ENCODE assay signal across 11 cellular contexts in the genomic region with DNA sequence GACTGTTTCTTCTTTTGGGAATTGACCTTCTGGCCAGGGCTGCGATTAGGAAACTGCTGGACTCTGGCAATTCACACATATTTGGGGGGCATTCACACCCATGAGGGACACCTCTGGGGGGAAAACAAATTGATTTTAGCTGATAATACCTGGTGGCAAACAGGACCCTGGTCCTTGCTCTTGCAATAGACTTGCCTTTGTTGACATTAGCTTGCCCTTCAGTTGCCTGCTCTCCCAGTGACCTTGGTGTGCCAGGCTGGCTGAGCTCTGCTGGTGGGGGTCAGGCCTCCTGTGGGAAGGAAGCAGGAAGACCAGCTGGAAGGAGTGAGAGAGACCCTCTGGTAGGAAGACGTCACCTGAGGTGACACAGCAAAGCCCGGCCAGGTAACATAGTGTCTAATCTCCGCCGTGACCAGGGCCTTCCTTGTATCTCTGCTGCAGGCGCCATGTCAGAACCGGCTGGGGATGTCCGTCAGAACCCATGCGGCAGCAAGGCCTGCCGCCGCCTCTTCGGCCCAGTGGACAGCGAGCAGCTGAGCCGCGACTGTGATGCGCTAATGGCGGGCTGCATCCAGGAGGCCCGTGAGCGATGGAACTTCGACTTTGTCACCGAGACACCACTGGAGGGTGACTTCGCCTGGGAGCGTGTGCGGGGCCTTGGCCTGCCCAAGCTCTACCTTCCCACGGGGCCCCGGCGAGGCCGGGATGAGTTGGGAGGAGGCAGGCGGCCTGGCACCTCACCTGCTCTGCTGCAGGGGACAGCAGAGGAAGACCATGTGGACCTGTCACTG. TPM values are rescaled to one million over a fixed set of nuclear protein-coding genes. Genes with fewer than 3 reads are reported as not detected.
DNase-seq lines count a peak whose midpoint lies in the region; ATAC-seq and TF ChIP-seq lines count a peak whose summit lies in the region.
"Had no signal": no experiment of that assay in that cellular context is flagged by ENCODE, and none has a peak within 500 bp of the region (broad histone marks: within the 10 kb centered on the region; RNA-seq: fewer than 3 reads in every experiment).

No MANE protein-coding gene starts in this region.

- H3K27me3 Mint-ChIP-seq in activated naive CD4-positive, alpha-beta T cell treated with anti-CD3 and anti-CD28 coated beads for 36 hours (ENCODE audit: low read depth): peaks cover 2% of the 10 kb centered on the region

- H3K36me3 Mint-ChIP-seq in activated naive CD4-positive, alpha-beta T cell treated with anti-CD3 and anti-CD28 coated beads for 36 hours (ENCODE audit: low read depth): peaks cover 46% of the 10 kb centered on the region

- no peak for TF ChIP-seq POLR2A in stomach (IDR thresholded peaks at IDR 0.05)

- CTCF ChIA-PET in activated naive CD4-positive, alpha-beta T cell treated with anti-CD3 and anti-CD28 coated beads for 36 hours (lab: Charles Lee): interaction anchor here (0.8 to 6.1 kb wide), 6 partner anchors 51 to 99 kb away, joined by 3 to 33 read pairs (median 8); no protein-coding TSS in a partner anchor
- CTCF ChIA-PET in RWPE1 (lab: Yijun Ruan, JAX): interaction anchor here (0.5 to 2.1 kb wide), 4 partner anchors 41 to 75 kb away, joined by 4 to 9 read pairs (median 6); no protein-coding TSS in a partner anchor

- 90 to 94% (median 92%) methylated on average over 26 to 29 of the region's 29 CpGs for WGBS in stomach, 5 donors

- peak overlapping the region; percentile 88 to 99 for H3K4me3 ChIP-seq in foreskin fibroblast (ENCODE audit: low read depth in 1 of 2, low read length in 2 of 2)
- no peak overlapping the region for H3K4me3 ChIP-seq in stomach
- no peak overlapping the region for H3K4me3 ChIP-seq in left lung
- H3K4me3 ChIP-seq: lung, SJCRH30 had no signal

- peak overlapping the region; percentile 84 for H3K27ac Mint-ChIP-seq in activated naive CD4-positive, alpha-beta T cell treated with anti-CD3 and anti-CD28 coated beads for 36 hours

- peak overlapping the region; percentile 99 for H3K27ac ChIP-seq in RWPE1
- peak overlapping the region in 3 of 5 donors; percentile 25 to 69 (median 28) for H3K27ac ChIP-seq in stomach
- no peak overlapping the region for H3K27ac ChIP-seq in left lung

- peaks cover 40 to 57% (median 50%) of the 10 kb centered on the region in 4 donors for H3K36me3 ChIP-seq in stomach
- H3K36me3 ChIP-seq in left lung: peaks cover 0 to 51% of the 10 kb centered on the region in 2 donors

- no peak for DNase-seq in activated naive CD4-positive, alpha-beta T cell treated with anti-CD3 and anti-CD28 coated beads for 36 hours
- no peak for DNase-seq in activated naive CD4-positive, alpha-beta T cell treated with Interleukin-2 at 50 U/mL for 16 hours
- no peak for DNase-seq in RWPE1 (ENCODE audit: low spot score)
- DNase-seq in foreskin fibroblast: no peak
- no peak for DNase-seq in stomach
- no peak for DNase-seq in DMS79 treated with DMSO at 0.1 percent for 48 hours (lab: John Stamatoyannopoulos, UW)
- no peak for DNase-seq in left lung
- DNase-seq in putamen (ENCODE audit: low spot score): no peak
- DNase-seq: SJCRH30; stimulated activated naive CD4-positive, alpha-beta T cell had no signal

- H3K9me3 ChIP-seq in stomach (no peaks in the 10 kb centered on the region), left lung (no peaks in the 10 kb centered on the region)
- H3K9me3 ChIP-seq: SJCRH30 had no signal

- H3K27me3 ChIP-seq in stomach: no peaks in the 10 kb centered on the region
- peaks cover 0 to 11% of the 10 kb centered on the region in 2 donors for H3K27me3 ChIP-seq in left lung
- H3K27me3 ChIP-seq: SJCRH30 had no signal

- no peak for TF ChIP-seq EP300 in stomach (IDR thresholded peaks at IDR 0.05)

- POLR2A ChIA-PET in RWPE1 (lab: Yijun Ruan, JAX; ENCODE audit: low non-redundant PET): no interaction called here

- no peak for TF ChIP-seq CTCF in RWPE1 (conservative IDR thresholded peaks at IDR 0.05; ENCODE audit: low read depth)
- no peak for TF ChIP-seq CTCF in foreskin fibroblast (IDR thresholded peaks at IDR 0.05; ENCODE audit: low read depth, low read length)
- TF ChIP-seq CTCF in stomach (IDR thresholded peaks at IDR 0.05): no peak
- no peak for TF ChIP-seq CTCF in left lung (IDR thresholded peaks at IDR 0.05)

- H3K4me1 Mint-ChIP-seq in activated naive CD4-positive, alpha-beta T cell treated with anti-CD3 and anti-CD28 coated beads for 36 hours (ENCODE audit: low read depth): peaks cover 30% of the 10 kb centered on the region

- H3K9me3 Mint-ChIP-seq in activated naive CD4-positive, alpha-beta T cell treated with anti-CD3 and anti-CD28 coated beads for 36 hours: no peaks in the 10 kb centered on the region

- ATAC-seq in left lung: no peak

- intact Hi-C loops in activated naive CD4-positive, alpha-beta T cell treated with anti-CD3 and anti-CD28 coated beads for 36 hours (cut with micrococcal nuclease): loop anchor here (1.0 to 5.0 kb wide), 4 partner anchors 11 to 562 kb away; partner anchors contain the start of genes PIM1 and STK38
- intact Hi-C loops in stomach (cut with DNase I; ENCODE audit: low total_unique reads): no loop called here
- intact Hi-C loops in left lung (cut with DNase I): loop anchor here in 1 of 2 donors (5.0 kb wide), 1 partner anchor 67 kb away; no protein-coding TSS in a partner anchor

- no peak overlapping the region for H3K4me3 Mint-ChIP-seq in activated naive CD4-positive, alpha-beta T cell treated with anti-CD3 and anti-CD28 coated beads for 36 hours

- H3K4me1 ChIP-seq in stomach: peaks cover 20 to 58% (median 45%) of the 10 kb centered on the region in 4 donors
- H3K4me1 ChIP-seq in left lung: peaks cover 21 to 68% of the 10 kb centered on the region in 2 donors

RNA-seq across cellular contexts. Expression of gene CDKN1A, which starts 5.3 kb away (rescaled TPM):
- total RNA-seq in activated naive CD4-positive, alpha-beta T cell treated with anti-CD3 and anti-CD28 coated beads for 36 hours: 10 to 100 TPM; 90.1 to 92.3 TPM
- 100 to 1,000 TPM in 1 of 5 donors, 10 to 100 TPM in 4; 41.4 to 116 (median 47.3) TPM for total RNA-seq in stomach
- polyA plus RNA-seq in stomach: 100 to 1,000 TPM in 1 of 3 donors, 10 to 100 TPM in 2; 36.5 to 118 (median 75.5) TPM
- total RNA-seq in left lung: 100 to 1,000 TPM in 1 of 2 donors, 10 to 100 TPM in 1; 66.9 to 240 TPM

RNA-seq across cellular contexts. Expression of gene RAB44, which starts 13.8 kb away (rescaled TPM):
- total RNA-seq in activated naive CD4-positive, alpha-beta T cell treated with anti-CD3 and anti-CD28 coated beads for 36 hours: under 1 TPM in 1 of 2 experiments, not detected in 1; 0.05 TPM
- 1 to 10 TPM in 1 of 5 donors, under 1 TPM in 1, not detected in 3; 0.37 to 2.5 TPM for total RNA-seq in stomach
- polyA plus RNA-seq in stomach: under 1 TPM; 0.15 to 0.23 (median 0.19) TPM
- total RNA-seq in left lung: under 1 TPM; 0.26 to 0.37 TPM
- total RNA-seq: SJCRH30 had no signal

Comparison
In these comparisons a context has a peak if more than half of its experiments do, and no peak if none do; other contexts are left out.
1. H3K27ac ChIP-seq: peak in RWPE1 (single experiment) and stomach (3 of 5); none in left lung (0 of 2).
2. H3K4me3 ChIP-seq: peak in foreskin fibroblast (2 of 2); none in stomach (0 of 4) and left lung (0 of 2).